25 cellular contexts compared by ENCODE assay signal in genomic region chr2:190449925-190450324, GRCh38.
"Had no signal": no experiment of that assay in that cellular context is flagged by ENCODE, and none has a peak within 500 bp of the region (broad histone marks: within the 10 kb centered on the region; RNA-seq: fewer than 3 reads in every experiment).

No MANE protein-coding gene starts in this region.

- ATAC-seq: stimulated activated effector memory CD8-positive, alpha-beta T cell treated with anti-CD3 and anti-CD28 coated beads, Interleukin-12 subunit alpha, Interleukin-12 subunit beta, amount 100 ng/mL, for 72 hours; stimulated activated memory B cell treated with anti-CD40 and anti-IgM and Interleukin-4, amounts not matched to agents 10 μg/mL and 1 μg/mL and 100 μg/mL, for 72 hours; stimulated activated naive B cell treated with anti-CD40 and anti-IgM and Interleukin-4, amounts not matched to agents 10 μg/mL and 1 μg/mL and 100 μg/mL, for 72 hours; stimulated activated naive CD8-positive, alpha-beta T cell treated with anti-CD3 and anti-CD28 coated beads, Interleukin-15, amount 100 ng/mL, for 72 hours; stimulated activated naive CD8-positive, alpha-beta T cell treated with anti-CD3 and anti-CD28 coated beads, Interleukin-15, Interleukin-2, amounts not matched to agents 100 U/mL and 50 U/mL, for 24 hours; upper lobe of right lung had no signal

- DNase-seq: stimulated activated CD4-positive, alpha-beta T cell treated with anti-CD3 and anti-CD28 coated beads, Interleukin-4, amount 100 ng/mL, for 1 hour; stimulated activated CD4-positive, alpha-beta T cell treated with anti-CD3 and anti-CD28 coated beads, Interleukin-4, amount 100 ng/mL, for 24 hours; stimulated activated CD4-positive, alpha-beta T cell treated with anti-CD3 and anti-CD28 coated beads, Interleukin-4, amount 100 ng/mL, for 4 hours; stimulated activated CD8-positive, alpha-beta memory T cell treated with anti-CD3 and anti-CD28 coated beads, Interleukin-4, amount 100 ng/mL, for 48 hours; stimulated activated naive B cell treated with anti-CD40 and anti-IgM and Interleukin-4, amounts not matched to agents 10 μg/mL and 1 μg/mL and 100 μg/mL, for 72 hours; stimulated activated naive CD4-positive, alpha-beta T cell; stimulated activated naive CD4-positive, alpha-beta T cell treated with Interleukin-2 at 50 U/mL for 16 hours; stimulated activated naive CD8-positive, alpha-beta T cell treated with anti-CD3 and anti-CD28 coated beads, Interleukin-15, amount 100 ng/mL, for 72 hours; stimulated activated naive CD8-positive, alpha-beta T cell treated with anti-CD3 and anti-CD28 coated beads, Interleukin-15, Interleukin-2, amounts not matched to agents 100 U/mL and 50 U/mL, for 24 hours; stomach; substantia nigra; testis; thyroid gland; tibial artery; transverse colon; trophoblast cell; upper lobe of left lung; upper lobe of right lung; uterus had no signal

- H3K9me3 ChIP-seq: stomach, suprapubic skin, testis, thoracic aorta, thyroid gland, tibial artery, tibial nerve, transverse colon, upper lobe of left lung, upper lobe of right lung, uterus, vagina had no signal

- H3K36me3 ChIP-seq: suprapubic skin, thoracic aorta, thyroid gland, tibial artery, transverse colon, upper lobe of left lung, upper lobe of right lung, uterus, vagina had no signal

- H3K4me3 ChIP-seq: stomach, suprapubic skin, testis, thoracic aorta, thyroid gland, tibial artery, tibial nerve, transverse colon, upper lobe of left lung, upper lobe of right lung, uterus, vagina had no signal

- H3K27ac ChIP-seq: stomach, suprapubic skin, testis, thoracic aorta, thyroid gland, tibial artery, tibial nerve, transverse colon, upper lobe of left lung, upper lobe of right lung, uterus, vagina had no signal

- H3K4me1 ChIP-seq: upper lobe of right lung, uterus had no signal
